Comparison of ENCODE assay signal across 26 cellular contexts in genomic region chr21:40770435-40771055, GRCh38.
"Had no signal": no experiment of that assay in that cellular context is flagged by ENCODE, and none has a peak within 500 bp of the region (broad histone marks: within the 10 kb centered on the region; RNA-seq: fewer than 3 reads in every experiment).

No MANE protein-coding gene starts in this region.

- H3K36me3 ChIP-seq: ascending aorta, breast epithelium, gastrocnemius medialis, heart left ventricle had no signal

- H3K4me3 ChIP-seq: ascending aorta, breast epithelium, coronary artery, dorsolateral prefrontal cortex, gastrocnemius medialis, heart left ventricle had no signal

- H3K27ac ChIP-seq: ascending aorta, breast epithelium, coronary artery, dorsolateral prefrontal cortex, foreskin keratinocyte, gastrocnemius medialis, heart left ventricle had no signal

- H3K27me3 ChIP-seq: ascending aorta, breast epithelium, foreskin keratinocyte, gastrocnemius medialis had no signal

- DNase-seq: activated CD4-positive, alpha-beta memory T cell treated with anti-CD3 and anti-CD28 coated beads, Interleukin-2, amount 10 ng/mL, durations not matched to agents 7 days and 5 days; activated CD4-positive, alpha-beta T cell treated with anti-CD3 and anti-CD28 coated beads for 4 hours; activated CD4-positive, alpha-beta T cell treated with anti-CD3 and anti-CD28 coated beads, Interleukin-2, amount 10 ng/mL, durations not matched to agents 7 days and 5 days; activated CD4-positive, alpha-beta T cell treated with anti-CD3 and anti-CD28 coated beads, Interleukin-2, amount 50 U/mL, for 4 hours; activated CD4-positive, CD25-positive, alpha-beta regulatory T cell; activated CD4-positive, CD25-positive, alpha-beta regulatory T cell treated with anti-CD3 and anti-CD28 coated beads, Interleukin-2, amount 50 U/mL, for 72 hours; activated CD8-positive, alpha-beta memory T cell treated with anti-CD3 and anti-CD28 coated beads, Interleukin-2, amount 50 U/mL, for 48 hours; activated gamma-delta T cell; activated naive CD4-positive, alpha-beta T cell; activated naive CD4-positive, alpha-beta T cell treated with anti-CD3 and anti-CD28 coated beads, Interleukin-2, amount 10 ng/mL, durations not matched to agents 7 days and 5 days; activated naive CD8-positive, alpha-beta T cell treated with anti-CD3 and anti-CD28 coated beads, Interleukin-2, amount 10 ng/mL, durations not matched to agents 7 days and 5 days; activated T-cell treated with anti-CD3 and anti-CD28 coated beads for 4 hours; activated T-cell treated with anti-CD3 and anti-CD28 coated beads, Interleukin-2, amount 50 U/mL, for 24 hours; activated T-cell treated with anti-CD3 and anti-CD28 coated beads, Interleukin-2, amount 50 U/mL, for 72 hours; dorsolateral prefrontal cortex; effector memory CD4-positive, alpha-beta T cell; endodermal cell; foreskin keratinocyte; gastrocnemius medialis; glutamatergic neuron; heart left ventricle; T-helper 2 cell had no signal

- H3K4me1 ChIP-seq: ascending aorta, breast epithelium, foreskin keratinocyte, gastrocnemius medialis, heart left ventricle had no signal

- ATAC-seq: activated T-cell treated with anti-CD3 and anti-CD28 coated beads, Interleukin-2, amount 50 U/mL, for 72 hours; esophagus mucosa; foreskin keratinocyte; gastrocnemius medialis; heart left ventricle had no signal

- H3K9me3 ChIP-seq: ascending aorta, breast epithelium, gastrocnemius medialis, heart left ventricle had no signal
